Comparison of ENCODE assay signal across 35 cellular contexts in the genomic region with DNA sequence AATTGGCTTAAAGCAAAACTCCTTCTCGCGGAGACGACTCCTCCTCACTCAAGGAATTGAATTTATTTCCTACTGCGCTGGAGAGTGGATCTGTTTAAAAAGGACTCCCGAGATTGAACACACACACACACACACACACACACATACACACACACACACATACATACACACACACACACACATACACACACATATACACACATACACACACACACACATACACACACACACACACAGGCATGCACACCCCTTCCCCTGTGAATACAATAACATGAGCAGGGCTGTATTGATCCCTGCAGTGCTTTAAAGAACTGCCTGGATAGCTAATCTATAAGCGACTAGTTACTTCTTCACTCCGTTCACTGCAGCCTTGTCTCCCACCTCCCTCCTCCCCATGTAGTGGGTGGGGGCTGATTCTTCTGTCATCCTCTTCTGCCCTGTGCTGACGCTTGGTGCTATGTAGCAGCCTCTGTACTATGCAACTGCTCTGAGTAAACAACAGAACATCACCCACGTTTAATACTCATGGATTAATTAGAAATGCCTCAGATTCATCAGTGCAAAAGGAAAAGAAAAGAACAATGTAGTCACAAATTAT.
"Had no signal": no experiment of that assay in that cellular context is flagged by ENCODE, and none has a peak within 500 bp of the region (broad histone marks: within the 10 kb centered on the region; RNA-seq: fewer than 3 reads in every experiment).

No MANE protein-coding gene starts in this region.

- H3K36me3 ChIP-seq: ascending aorta, breast epithelium, MG63, WERI-Rb-1 had no signal

- H3K27me3 ChIP-seq: ascending aorta, body of pancreas, breast epithelium, MG63 had no signal

- H3K4me1 ChIP-seq: ascending aorta, body of pancreas, breast epithelium had no signal

- DNase-seq: activated CD4-positive, alpha-beta memory T cell treated with anti-CD3 and anti-CD28 coated beads, Interleukin-2, amount 10 ng/mL, durations not matched to agents 7 days and 5 days; activated CD4-positive, alpha-beta T cell treated with anti-CD3 and anti-CD28 coated beads for 1 hour; activated CD4-positive, alpha-beta T cell treated with anti-CD3 and anti-CD28 coated beads for 48 hours; activated CD4-positive, CD25-positive, alpha-beta regulatory T cell; activated CD8-positive, alpha-beta memory T cell treated with anti-CD3 and anti-CD28 coated beads for 24 hours; activated CD8-positive, alpha-beta memory T cell treated with anti-CD3 and anti-CD28 coated beads, Interleukin-2, amount 10 ng/mL, durations not matched to agents 7 days and 5 days; activated CD8-positive, alpha-beta memory T cell treated with anti-CD3 and anti-CD28 coated beads, Interleukin-2, amount 50 U/mL, for 48 hours; activated gamma-delta T cell; activated naive CD4-positive, alpha-beta T cell treated with Interleukin-2 at 50 U/mL for 16 hours; activated naive CD8-positive, alpha-beta T cell treated with anti-CD3 and anti-CD28 coated beads, Interleukin-2, amount 10 ng/mL, durations not matched to agents 7 days and 5 days; activated T-cell treated with anti-CD3 and anti-CD28 coated beads, Interleukin-2, amount 50 U/mL, for 48 hours; body of pancreas; cerebellar nuclear complex; Kasumi-1; KG1; MG63; NCI-H1048; NCI-H1436 treated with DMSO at 0.1 percent for 48 hours; NCI-H1694 treated with DMSO at 0.1 percent for 48 hours; NCI-H2029; NCI-H345; NCI-H524 treated with DMSO at 0.1 percent for 48 hours; NK-92 treated with Interleukin-12 subunit alpha and Interleukin-12 subunit beta, amount 100 ng/mL, for 24 hours; PC-9; Right ventricle myocardium superior; SW 1271; T-helper 1 cell; T-helper 2 cell; T-helper 9 cell; WERI-Rb-1 had no signal

- H3K9me3 Mint-ChIP-seq: activated CD4-positive, alpha-beta memory T cell treated with anti-CD3 and anti-CD28 coated beads, Interleukin-2, amount 10 ng/mL, durations not matched to agents 7 days and 5 days; activated naive CD4-positive, alpha-beta T cell treated with anti-CD3 and anti-CD28 coated beads, Interleukin-2, amount 50 U/mL, for 24 hours; activated naive CD8-positive, alpha-beta T cell treated with anti-CD3 and anti-CD28 coated beads, Interleukin-2, amount 10 ng/mL, durations not matched to agents 7 days and 5 days; activated T-helper 2 cell treated with anti-CD3 and anti-CD28 coated beads, Interferon-gamma antibody, Interleukin-2, Interleukin-4, amounts not matched to agents 10 μg/mL and 5 μg/mL and 100 μg/mL, durations not matched to agents 14 hours and 24 hours and 36 hours had no signal

- H3K4me3 Mint-ChIP-seq: activated CD4-positive, alpha-beta memory T cell treated with anti-CD3 and anti-CD28 coated beads, Interleukin-2, amount 10 ng/mL, durations not matched to agents 7 days and 5 days; activated CD8-positive, alpha-beta memory T cell treated with anti-CD3 and anti-CD28 coated beads, Interleukin-2, amount 10 ng/mL, durations not matched to agents 7 days and 5 days; activated naive CD4-positive, alpha-beta T cell treated with anti-CD3 and anti-CD28 coated beads, Interleukin-2, amount 50 U/mL, for 24 hours; activated naive CD8-positive, alpha-beta T cell treated with anti-CD3 and anti-CD28 coated beads, Interleukin-2, amount 10 ng/mL, durations not matched to agents 7 days and 5 days had no signal

- H3K36me3 Mint-ChIP-seq: activated CD8-positive, alpha-beta memory T cell treated with anti-CD3 and anti-CD28 coated beads, Interleukin-2, amount 10 ng/mL, durations not matched to agents 7 days and 5 days; activated naive CD4-positive, alpha-beta T cell treated with anti-CD3 and anti-CD28 coated beads, Interleukin-2, amount 50 U/mL, for 24 hours; activated naive CD8-positive, alpha-beta T cell treated with anti-CD3 and anti-CD28 coated beads, Interleukin-2, amount 10 ng/mL, durations not matched to agents 7 days and 5 days had no signal

- H3K9me3 ChIP-seq: ascending aorta, body of pancreas, breast epithelium, MG63 had no signal

- H3K27me3 Mint-ChIP-seq: activated CD4-positive, alpha-beta memory T cell treated with anti-CD3 and anti-CD28 coated beads, Interleukin-2, amount 10 ng/mL, durations not matched to agents 7 days and 5 days; activated CD8-positive, alpha-beta memory T cell treated with anti-CD3 and anti-CD28 coated beads, Interleukin-2, amount 10 ng/mL, durations not matched to agents 7 days and 5 days had no signal

- ATAC-seq: activated CD8-positive, alpha-beta memory T cell treated with anti-CD3 and anti-CD28 coated beads, Interleukin-2, amount 10 ng/mL, durations not matched to agents 7 days and 5 days; body of pancreas had no signal

- H3K27ac ChIP-seq: ascending aorta, body of pancreas, breast epithelium, PC-9, RWPE1, WERI-Rb-1 had no signal

- H3K4me3 ChIP-seq: ascending aorta, body of pancreas, breast epithelium, MG63, PC-9 had no signal

- H3K27ac Mint-ChIP-seq: activated CD4-positive, alpha-beta memory T cell treated with anti-CD3 and anti-CD28 coated beads, Interleukin-2, amount 10 ng/mL, durations not matched to agents 7 days and 5 days; activated CD8-positive, alpha-beta memory T cell treated with anti-CD3 and anti-CD28 coated beads, Interleukin-2, amount 10 ng/mL, durations not matched to agents 7 days and 5 days; activated naive CD4-positive, alpha-beta T cell treated with anti-CD3 and anti-CD28 coated beads, Interleukin-2, amount 50 U/mL, for 24 hours; activated naive CD8-positive, alpha-beta T cell treated with anti-CD3 and anti-CD28 coated beads, Interleukin-2, amount 10 ng/mL, durations not matched to agents 7 days and 5 days; activated T-helper 2 cell treated with anti-CD3 and anti-CD28 coated beads, Interferon-gamma antibody, Interleukin-2, Interleukin-4, amounts not matched to agents 10 μg/mL and 5 μg/mL and 100 μg/mL, durations not matched to agents 14 hours and 24 hours and 36 hours had no signal

- H3K4me1 Mint-ChIP-seq: activated CD4-positive, alpha-beta memory T cell treated with anti-CD3 and anti-CD28 coated beads, Interleukin-2, amount 10 ng/mL, durations not matched to agents 7 days and 5 days; activated CD8-positive, alpha-beta memory T cell treated with anti-CD3 and anti-CD28 coated beads, Interleukin-2, amount 10 ng/mL, durations not matched to agents 7 days and 5 days; activated naive CD4-positive, alpha-beta T cell treated with anti-CD3 and anti-CD28 coated beads, Interleukin-2, amount 50 U/mL, for 24 hours; activated naive CD8-positive, alpha-beta T cell treated with anti-CD3 and anti-CD28 coated beads, Interleukin-2, amount 10 ng/mL, durations not matched to agents 7 days and 5 days had no signal
